26 cellular contexts compared by ENCODE assay signal in genomic region chr2:231918501-231919330, GRCh38. TPM values are rescaled to one million over a fixed set of nuclear protein-coding genes. Genes with fewer than 3 reads are reported as not detected.
DNase-seq lines count a peak whose midpoint lies in the region; ATAC-seq, FAIRE-seq and TF ChIP-seq lines count a peak whose summit lies in the region.
"Had no signal": no experiment of that assay in that cellular context is flagged by ENCODE, and none has a peak within 500 bp of the region (broad histone marks: within the 10 kb centered on the region; RNA-seq: fewer than 3 reads in every experiment).

No MANE protein-coding gene starts in this region.

- H3K36me3 ChIP-seq in heart right ventricle (no peaks in the 10 kb centered on the region), K562 (ENCODE audit: control insufficient read depth, insufficient read depth, low read length) (no peaks in the 10 kb centered on the region), lower lobe of right lung (no peaks in the 10 kb centered on the region), upper lobe of left lung (no peaks in the 10 kb centered on the region)
- H3K36me3 ChIP-seq: MG63, SJSA1 had no signal

- no peak for TF ChIP-seq EP300 in K562 (IDR thresholded peaks at IDR 0.05; ENCODE audit: low read length)
- no peak for TF ChIP-seq EP300 in upper lobe of left lung (IDR thresholded peaks at IDR 0.05)

- no peak for TF ChIP-seq RAD21 in K562 (CRISPR knock-in tag; conservative IDR thresholded peaks at IDR 0.05 in 1 of 2, IDR thresholded peaks at IDR 0.05 in 1 of 2)

- peaks cover 4% of the 10 kb centered on the region; the same call in 1 of the 2 replicates for H4K20me1 ChIP-seq in K562 (replicated peaks; ENCODE audit: control insufficient read depth, insufficient read depth, low read length)

- no peak for TF ChIP-seq CTCF in heart right ventricle (IDR thresholded peaks at IDR 0.05)
- TF ChIP-seq CTCF in K562 (IDR thresholded peaks at IDR 0.05 in 2 of 3, conservative IDR thresholded peaks at IDR 0.05 in 1 of 3; ENCODE audit: insufficient read depth in 2 of 3, low read depth in 1 of 3, low read length in 3 of 3) = no peak
- no peak for TF ChIP-seq CTCF in lower lobe of right lung (IDR thresholded peaks at IDR 0.05)
- TF ChIP-seq CTCF in upper lobe of left lung (IDR thresholded peaks at IDR 0.05) = no peak
- TF ChIP-seq CTCF in activated CD8-positive, alpha-beta T cell treated with anti-CD3 and anti-CD28 coated beads for 36 hours (IDR thresholded peaks at IDR 0.05) = no peak

- CTCF ChIA-PET in K562 (lab: Yijun Ruan, JAX; ENCODE audit: low intra/inter-chr PET ratio) = no interaction called here
- CTCF ChIA-PET in activated CD8-positive, alpha-beta T cell treated with anti-CD3 and anti-CD28 coated beads for 36 hours (lab: Charles Lee) = interaction anchor here (1.3 to 9.9 kb wide), 3 partner anchors 11 to 409 kb away, joined by 3 to 59 read pairs (median 5); no protein-coding TSS in a partner anchor

- H3K4me2 ChIP-seq in K562 (ENCODE audit: insufficient read depth, low read length) = no peak overlapping the region

- POLR2A ChIA-PET in K562 (lab: Yijun Ruan, JAX) = interaction anchor here (0.6 kb wide), 1 partner anchor 457 kb away, joined by 3 read pairs; no protein-coding TSS in a partner anchor
- POLR2A ChIA-PET in activated CD8-positive, alpha-beta T cell treated with anti-CD3 and anti-CD28 coated beads for 36 hours (lab: Charles Lee) = interaction anchor here (0.5 kb wide), 1 partner anchor 402 kb away, joined by 3 read pairs; no protein-coding TSS in a partner anchor

- peaks cover 0 to 42% (median 27%) of the 10 kb centered on the region in 7 donors for H3K27me3 ChIP-seq in heart right ventricle
- H3K27me3 ChIP-seq in K562 (ENCODE audit: control insufficient read depth in 2 of 2, insufficient read depth in 2 of 2, low read length in 2 of 2) = peaks cover 15 to 47% of the 10 kb centered on the region in 2 experiments
- peaks cover 19% of the 10 kb centered on the region for H3K27me3 ChIP-seq in lower lobe of right lung (ENCODE audit: low read depth)
- H3K27me3 ChIP-seq in upper lobe of left lung = no peaks in the 10 kb centered on the region
- H3K27me3 ChIP-seq: MG63 had no signal

- no peaks in the 10 kb centered on the region for H3K4me1 Mint-ChIP-seq in activated CD8-positive, alpha-beta T cell treated with anti-CD3 and anti-CD28 coated beads for 36 hours (ENCODE audit: low read depth)
- H3K4me1 Mint-ChIP-seq: CD8-positive, alpha-beta memory T cell had no signal

- no peak overlapping the region for H3K4me3 ChIP-seq in heart right ventricle
- H3K4me3 ChIP-seq in K562 = no peak overlapping the region
- H3K4me3 ChIP-seq in lower lobe of right lung = no peak overlapping the region
- no peak overlapping the region for H3K4me3 ChIP-seq in upper lobe of left lung
- H3K4me3 ChIP-seq: MG63, SJSA1 had no signal

- H3K27ac ChIP-seq in heart right ventricle (no peak overlapping the region), K562 (ENCODE audit: extremely low read depth, low read depth, low read length) (no peak overlapping the region), lower lobe of right lung (no peak overlapping the region), upper lobe of left lung (no peak overlapping the region)
- H3K27ac ChIP-seq: C4-2B, SJSA1 had no signal

- no peak for FAIRE-seq in K562 (lab: Jason Lieb, UNC)
- FAIRE-seq: A204.1, G401.6, GM12892, H1 had no signal

- H3K9ac ChIP-seq in K562 (ENCODE audit: insufficient read depth in 1 of 2, low read depth in 2 of 2, low read length in 2 of 2) = no peak overlapping the region; a peak in 2 of 4 replicates

- in situ Hi-C loops in K562 (cut with MboI) = no loop called here

- H3K4me1 ChIP-seq in heart right ventricle (peaks cover 0 to 10% (median 0%) of the 10 kb centered on the region in 9 donors), K562 (replicated peaks in 1 of 2; ENCODE audit: control insufficient read depth in 2 of 2, insufficient read depth in 2 of 2, low read length in 2 of 2) (peaks cover 0 to 4% of the 10 kb centered on the region in 2 experiments; a peak in 2 of 5 replicates), lower lobe of right lung (no peaks in the 10 kb centered on the region), upper lobe of left lung (no peaks in the 10 kb centered on the region)
- H3K4me1 ChIP-seq: SJSA1 had no signal

- DNase-seq in Right ventricle myocardium superior (peak; percentile 26), heart right ventricle (no peak), K562 (ENCODE audit: extremely low read depth in 1 of 4, low spot score in 3 of 4) (no peak), lower lobe of right lung (peak; percentile 38), upper lobe of left lung (peak in 1 of 2 donors; percentile 58), anterior cingulate cortex (lab: John Stamatoyannopoulos, UW) (no peak)
- DNase-seq in activated CD8-positive, alpha-beta T cell treated with anti-CD3 and anti-CD28 coated beads for 36 hours = no peak
- DNase-seq: Calu3; CD8-positive, alpha-beta memory T cell; Kasumi-1; MG63; NCI-H1092; NCI-H1436 treated with DMSO at 0.1 percent for 48 hours; NCI-H2029 treated with DMSO at 0.1 percent for 48 hours; NCI-H226; NCI-H510A treated with DMSO at 0.1 percent for 48 hours; NCI-H748 treated with DMSO at 0.1 percent for 48 hours had no signal

- H3K36me3 Mint-ChIP-seq in activated CD8-positive, alpha-beta T cell treated with anti-CD3 and anti-CD28 coated beads for 36 hours (ENCODE audit: low read depth) = no peaks in the 10 kb centered on the region
- H3K36me3 Mint-ChIP-seq: CD8-positive, alpha-beta memory T cell had no signal

- WGBS in heart right ventricle, 2 donors = 94 to 96% methylated on average over 21 of the region's 21 CpGs
- 9% methylated on average over 16 of the region's 21 CpGs for WGBS in K562 (ENCODE audit: insufficient coverage, low coverage, missing lambda C conversion rate)
- WGBS in upper lobe of left lung, 2 donors = 92 to 97% methylated on average over 11 to 15 of the region's 21 CpGs

- TF ChIP-seq POLR2A in K562 (conservative IDR thresholded peaks at IDR 0.05) (no peak), upper lobe of left lung (IDR thresholded peaks at IDR 0.05) (no peak)

- H3K9me3 ChIP-seq in heart right ventricle (no peaks in the 10 kb centered on the region), K562 (replicated peaks; ENCODE audit: control insufficient read depth, insufficient read depth, low read depth, low read length) (no peaks in the 10 kb centered on the region), lower lobe of right lung (no peaks in the 10 kb centered on the region), upper lobe of left lung (no peaks in the 10 kb centered on the region)
- H3K9me3 ChIP-seq: MG63, SJSA1 had no signal

- intact Hi-C loops in Right ventricle myocardium superior (cut with DNase I) = no loop called here
- intact Hi-C loops in heart right ventricle (cut with DNase I) = loop anchor here in 1 of 10 donors (5.0 kb wide), 1 partner anchor 519 kb away; no protein-coding TSS in a partner anchor
- intact Hi-C loops in K562 (cut with micrococcal nuclease) = no loop called here
- intact Hi-C loops in lower lobe of right lung (cut with DNase I) = no loop called here
- intact Hi-C loops in activated CD8-positive, alpha-beta T cell treated with anti-CD3 and anti-CD28 coated beads for 36 hours (cut with micrococcal nuclease) = no loop called here

- no peaks in the 10 kb centered on the region for H3K9me1 ChIP-seq in K562 (ENCODE audit: control insufficient read depth, insufficient read depth, low read length)

- H3K27me3 Mint-ChIP-seq in activated CD8-positive, alpha-beta T cell treated with anti-CD3 and anti-CD28 coated beads for 36 hours = peaks cover 4% of the 10 kb centered on the region

- no TSS peak for BruUV-seq in K562 (replicated peaks; lab: Mats Ljungman, UMichigan)

- H3K4me3 Mint-ChIP-seq in activated CD8-positive, alpha-beta T cell treated with anti-CD3 and anti-CD28 coated beads for 36 hours = no peak overlapping the region
- H3K4me3 Mint-ChIP-seq: CD8-positive, alpha-beta memory T cell had no signal

- H3K27ac Mint-ChIP-seq in activated CD8-positive, alpha-beta T cell treated with anti-CD3 and anti-CD28 coated beads for 36 hours = no peak overlapping the region
- H3K27ac Mint-ChIP-seq: CD8-positive, alpha-beta memory T cell had no signal

- no peaks in the 10 kb centered on the region for H3K79me2 ChIP-seq in K562 (ENCODE audit: control insufficient read depth, insufficient read depth, low read length)

- ATAC-seq in Right ventricle myocardium superior (ENCODE audit: poor library complexity) = no peak
- ATAC-seq in heart right ventricle = no peak
- ATAC-seq in K562 = no peak
- ATAC-seq in lower lobe of right lung = no peak
- peak; percentile 8 to 9 for ATAC-seq in upper lobe of left lung (ENCODE audit: low FRiP score in 2 of 2)
- no peak for ATAC-seq in activated CD8-positive, alpha-beta T cell treated with anti-CD3 and anti-CD28 coated beads for 36 hours
- ATAC-seq in GM21515 (IDR thresholded peaks at IDR 0.05; ENCODE audit: unreplicated experiment) = no peak
- ATAC-seq: Panc1 had no signal

- no peak overlapping the region for H2AFZ ChIP-seq in K562 (ENCODE audit: low read depth, low read length)

- no peaks in the 10 kb centered on the region for H3K9me3 Mint-ChIP-seq in activated CD8-positive, alpha-beta T cell treated with anti-CD3 and anti-CD28 coated beads for 36 hours
- H3K9me3 Mint-ChIP-seq: CD8-positive, alpha-beta memory T cell had no signal

RNA-seq across cellular contexts. Expression of gene NPPC, which starts 7.5 kb away (rescaled TPM):
- total RNA-seq in Right ventricle myocardium superior (7.7 TPM), heart right ventricle (1 to 10 TPM in 7 of 10 donors, under 1 TPM in 3; 0.28 to 8.7 (median 1.9) TPM), K562 (2014; rRNA removed) (not detected in 2 replicates), K562 (2014; rRNA removed; fragmentation: Illumina TruSeq; extraction: Trizol) (not detected in 2 replicates), K562 (2015; rRNA removed; fragmentation: Illumina TruSeq; extraction: Trizol) (not detected in 2 replicates), K562 (2021) (not detected in 2 replicates), lower lobe of right lung (not detected), upper lobe of left lung (not detected)
- polyA plus RNA-seq in heart right ventricle (1 to 10 TPM; 4.3 to 5.9 TPM), K562 (2011; rRNA removed) (not detected in 2 replicates), K562 (2014; fragmentation: Illumina TruSeq; extraction: Trizol) (not detected in 2 replicates), K562 (2014; fragmentation: Nextera tagmentation; extraction: Ambion mirVana) (not detected), K562 (2014; rRNA removed) (not detected in 2 replicates)
- not detected in 2 replicates for total RNA-seq in K562 (2011; cell fraction: chromatin; rRNA removed; ENCODE audit: low replicate concordance)
- total RNA-seq in K562 (2011; cell fraction: nucleolus; rRNA removed) = not detected in 2 replicates
- total RNA-seq in K562 (2011; cell fraction: nucleoplasm; rRNA removed) = not detected in 2 replicates
- not detected in 2 replicates for polyA plus RNA-seq in K562 (2011; cell fraction: cytosol; rRNA removed)
- polyA plus RNA-seq in K562 (2011; cell fraction: nucleus; rRNA removed) = not detected in 2 replicates
- polyA plus RNA-seq in K562 (2012) = not detected in 2 replicates
- polyA minus RNA-seq in K562 (2011; rRNA and poly(A)+ RNA removed) = not detected in 2 replicates
- not detected in 2 replicates for polyA minus RNA-seq in K562 (2011; cell fraction: cytosol; rRNA and poly(A)+ RNA removed)
- polyA minus RNA-seq in K562 (2011; cell fraction: nucleus; rRNA and poly(A)+ RNA removed) = not detected in 2 replicates
- total RNA-seq in activated CD8-positive, alpha-beta T cell treated with anti-CD3 and anti-CD28 coated beads for 36 hours = 1 to 10 TPM; 3.5 to 4.7 TPM
- total RNA-seq: Calu3; CD8-positive, alpha-beta memory T cell; Daoy; SJSA1 had no signal
- polyA plus RNA-seq: CD8-positive, alpha-beta memory T cell had no signal

RNA-seq across cellular contexts. Expression of gene DIS3L2, which starts 42.8 kb away (rescaled TPM):
- total RNA-seq in Right ventricle myocardium superior = 17.6 TPM
- total RNA-seq in heart right ventricle = 10 to 100 TPM; 15.2 to 24.5 (median 18.5) TPM
- 10 to 100 TPM in 1 of 2 donors, 1 to 10 TPM in 1; 9.5 to 22.5 TPM for polyA plus RNA-seq in heart right ventricle
- 50.9 and 73.3 TPM in 2 replicates for total RNA-seq in K562 (2011; cell fraction: chromatin; rRNA removed; ENCODE audit: low replicate concordance)
- total RNA-seq in K562 (2011; cell fraction: nucleolus; rRNA removed) = 20.0 and 25.8 TPM in 2 replicates
- total RNA-seq in K562 (2011; cell fraction: nucleoplasm; rRNA removed) = 27.0 and 28.9 TPM in 2 replicates
- total RNA-seq in K562 (2014; rRNA removed) = 15.1 and 16.8 TPM in 2 replicates
- 11.2 and 12.5 TPM in 2 replicates for total RNA-seq in K562 (2014; rRNA removed; fragmentation: Illumina TruSeq; extraction: Trizol)
- 10.8 and 11.6 TPM in 2 replicates for total RNA-seq in K562 (2015; rRNA removed; fragmentation: Illumina TruSeq; extraction: Trizol)
- 17.3 and 19.2 TPM in 2 replicates for total RNA-seq in K562 (2021)
- polyA plus RNA-seq in K562 (2011; rRNA removed) = 4.2 and 5.8 TPM in 2 replicates
- polyA plus RNA-seq in K562 (2011; cell fraction: cytosol; rRNA removed) = 6.0 and 10.4 TPM in 2 replicates
- polyA plus RNA-seq in K562 (2011; cell fraction: nucleus; rRNA removed) = 25.1 and 33.5 TPM in 2 replicates
- polyA plus RNA-seq in K562 (2012) = 12.2 and 13.6 TPM in 2 replicates
- 11.8 and 13.4 TPM in 2 replicates for polyA plus RNA-seq in K562 (2014; fragmentation: Illumina TruSeq; extraction: Trizol)
- polyA plus RNA-seq in K562 (2014; fragmentation: Nextera tagmentation; extraction: Ambion mirVana) = 1 to 10 TPM; 1.5 to 1.9 TPM
- 10.4 and 11.0 TPM in 2 replicates for polyA plus RNA-seq in K562 (2014; rRNA removed)
- polyA minus RNA-seq in K562 (2011; rRNA and poly(A)+ RNA removed) = 7.0 and 8.4 TPM in 2 replicates
- polyA minus RNA-seq in K562 (2011; cell fraction: cytosol; rRNA and poly(A)+ RNA removed) = 5.3 and 5.9 TPM in 2 replicates
- 15.8 and 20.1 TPM in 2 replicates for polyA minus RNA-seq in K562 (2011; cell fraction: nucleus; rRNA and poly(A)+ RNA removed)
- total RNA-seq in lower lobe of right lung = 34.4 TPM
- 10 to 100 TPM; 31.2 to 98.5 (median 50.3) TPM for total RNA-seq in upper lobe of left lung
- 10 to 100 TPM; 26.5 to 27.2 TPM for total RNA-seq in activated CD8-positive, alpha-beta T cell treated with anti-CD3 and anti-CD28 coated beads for 36 hours

Comparison
In these comparisons a context has a peak if more than half of its experiments do, and no peak if none do; other contexts are left out.
1. DNase-seq: peak in Right ventricle myocardium superior (single experiment) and lower lobe of right lung (single experiment); none in heart right ventricle (0 of 2), K562 (0 of 4), anterior cingulate cortex (0 of 58) and activated CD8-positive, alpha-beta T cell treated with anti-CD3 and anti-CD28 coated beads for 36 hours (single experiment).
2. ATAC-seq: peak in upper lobe of left lung (2 of 2); none in Right ventricle myocardium superior (single experiment), heart right ventricle (0 of 8), K562 (single experiment), lower lobe of right lung (0 of 2), activated CD8-positive, alpha-beta T cell treated with anti-CD3 and anti-CD28 coated beads for 36 hours (single experiment) and GM21515 (single experiment).